In genomic region chr3:73827204-73827603, GRCh38 we compare ENCODE assay signal across 23 cellular contexts.
DNase-seq lines count a peak whose midpoint lies in the region; ATAC-seq, FAIRE-seq and TF ChIP-seq lines count a peak whose summit lies in the region.
"Had no signal": no experiment of that assay in that cellular context is flagged by ENCODE, and none has a peak within 500 bp of the region (broad histone marks: within the 10 kb centered on the region; RNA-seq: fewer than 3 reads in every experiment).

No MANE protein-coding gene starts in this region.

- 55 to 57% methylated on average over 2 of the region's 2 CpGs for WGBS in pancreas, 2 donors

- H3K9me3 ChIP-seq in colonic mucosa (no peaks in the 10 kb centered on the region), pancreas (no peaks in the 10 kb centered on the region), tibial artery (no peaks in the 10 kb centered on the region)
- H3K9me3 ChIP-seq: thyroid gland had no signal

- H3K27me3 ChIP-seq in colonic mucosa (no peaks in the 10 kb centered on the region), pancreas (no peaks in the 10 kb centered on the region), tibial artery (no peaks in the 10 kb centered on the region)
- H3K27me3 ChIP-seq: neural progenitor cell, thyroid gland had no signal

- H3K4me3 ChIP-seq in colonic mucosa (no peak overlapping the region), pancreas (no peak overlapping the region), tibial artery (no peak overlapping the region)
- H3K4me3 ChIP-seq: neural progenitor cell, thyroid gland had no signal

- H3K4me1 ChIP-seq in colonic mucosa (peaks cover 7% of the 10 kb centered on the region), pancreas (peaks cover 0 to 9% (median 3%) of the 10 kb centered on the region in 3 donors), tibial artery (peaks cover 0 to 53% (median 23%) of the 10 kb centered on the region in 4 donors)
- H3K4me1 ChIP-seq: neural progenitor cell, thyroid gland had no signal

- peak overlapping the region in 1 of 2 donors; percentile 3 for H3K9ac ChIP-seq in colonic mucosa (ENCODE audit: low read depth in 2 of 2, low read length in 2 of 2)
- H3K9ac ChIP-seq: neural progenitor cell had no signal

- ATAC-seq in left ventricle myocardium superior (peak; percentile 95), pancreas (peak; percentile 55 to 74 (median 66)), GM18520 (IDR thresholded peaks at IDR 0.05; ENCODE audit: unreplicated experiment) (no peak), HG02798 (IDR thresholded peaks at IDR 0.05; ENCODE audit: poor library complexity, unreplicated experiment) (no peak), GM18517 (IDR thresholded peaks at IDR 0.05; ENCODE audit: unreplicated experiment) (no peak)
- ATAC-seq: WTC11 had no signal

- FAIRE-seq in pancreas (lab: Jason Lieb, UNC), result no peak
- FAIRE-seq: D721Med, GM12891 had no signal

- TF ChIP-seq CTCF in colonic mucosa (IDR thresholded peaks at IDR 0.05) (no peak), pancreas (IDR thresholded peaks at IDR 0.05) (no peak), tibial artery (IDR thresholded peaks at IDR 0.05) (no peak)

- DNase-seq in colonic mucosa (no peak), left ventricle myocardium superior (no peak), pancreas (no peak), tibial artery (no peak), NCI-H774 (lab: John Stamatoyannopoulos, UW) (no peak)
- DNase-seq: activated naive CD4-positive, alpha-beta T cell treated with anti-CD3 and anti-CD28 coated beads, Interleukin-2, amount 10 ng/mL, durations not matched to agents 7 days and 5 days; anterior cingulate cortex; immature natural killer cell; NCI-H1105; NCI-H2029; NCI-H2227 treated with DMSO at 0.1 percent for 48 hours; RPMI8226; stimulated activated CD4-positive, alpha-beta T cell treated with anti-CD3 and anti-CD28 coated beads, Interleukin-4, amount 100 ng/mL, for 24 hours; stimulated activated naive CD4-positive, alpha-beta T cell; thyroid gland had no signal

- peak overlapping the region; percentile 58 for H3K27ac ChIP-seq in colonic mucosa
- H3K27ac ChIP-seq in pancreas, result peak overlapping the region in 2 of 4 donors; percentile 55 to 59
- peak overlapping the region; percentile 66 to 76 for H3K27ac ChIP-seq in tibial artery
- H3K27ac ChIP-seq: epithelial cell of prostate, neural progenitor cell, thyroid gland had no signal

- intact Hi-C loops in colonic mucosa (cut with DNase I), result no loop called here
- intact Hi-C loops in left ventricle myocardium superior (cut with micrococcal nuclease), result no loop called here
- intact Hi-C loops in pancreas (cut with DNase I), result no loop called here
- intact Hi-C loops in tibial artery (cut with DNase I; ENCODE audit: low total_unique reads), result no loop called here

- H3K36me3 ChIP-seq in colonic mucosa (no peaks in the 10 kb centered on the region), pancreas (no peaks in the 10 kb centered on the region), tibial artery (no peaks in the 10 kb centered on the region)
- H3K36me3 ChIP-seq: neural progenitor cell, thyroid gland had no signal

Comparison
In these comparisons a context has a peak if more than half of its experiments do, and no peak if none do; other contexts are left out.
1. ATAC-seq: peak in left ventricle myocardium superior (single experiment) and pancreas (4 of 4); none in GM18520 (single experiment), HG02798 (single experiment) and GM18517 (single experiment).